ENCODE assay signal across 21 cellular contexts in genomic region chrX:9596837-9597236, GRCh38.
"Had no signal": no experiment of that assay in that cellular context is flagged by ENCODE, and none has a peak within 500 bp of the region (broad histone marks: within the 10 kb centered on the region; RNA-seq: fewer than 3 reads in every experiment).

No MANE protein-coding gene starts in this region.

- H3K9me3 ChIP-seq: MG63, SJSA1 had no signal

- DNase-seq: Karpas-422, KG1, MG63, NCI-H1092, NCI-H1105 treated with DMSO at 0.1 percent for 48 hours, NCI-H1417 treated with DMSO at 0.1 percent for 48 hours, NCI-H146, NCI-H1694 treated with DMSO at 0.1 percent for 48 hours, NCI-H1930, NCI-H2081, NCI-H2107, NCI-H2227 treated with DMSO at 0.1 percent for 48 hours, NCI-H524, NCI-H526 treated with DMSO at 0.1 percent for 48 hours, NCI-H774, Right ventricle myocardium superior, RPMI8226, SIG-M5 had no signal

- H3K27me3 ChIP-seq: MG63, SJSA1 had no signal

- H3K4me3 ChIP-seq: MG63, SJSA1, SK-N-MC had no signal

- FAIRE-seq: RCC 7860 had no signal

- H3K27ac ChIP-seq: SJSA1, SK-N-MC had no signal

- H3K36me3 ChIP-seq: MG63, SJSA1 had no signal
